1 cellular context compared by ENCODE assay signal in genomic region chr16:16083421-16084156, GRCh38.
TF ChIP-seq lines count a peak whose summit lies in the region.

No MANE protein-coding gene starts in this region.

TF ChIP-seq in HepG2, 621 proteins besides CTCF, POLR2A, EP300 and RAD21 (continued from another document and continues in another):
- no peak for TF ChIP-seq MLX (CRISPR knock-in tag; IDR thresholded peaks at IDR 0.05)
- no peak for TF ChIP-seq PBX2 (CRISPR knock-in tag; IDR thresholded peaks at IDR 0.05)
- TF ChIP-seq ZSCAN22 (CRISPR knock-in tag; IDR thresholded peaks at IDR 0.05), result no peak
- TF ChIP-seq XBP1 (CRISPR knock-in tag; IDR thresholded peaks at IDR 0.05), result no peak
- TF ChIP-seq PATZ1 (CRISPR knock-in tag; IDR thresholded peaks at IDR 0.05), result no peak
- TF ChIP-seq TBL1XR1 (IDR thresholded peaks at IDR 0.05; ENCODE audit: borderline replicate concordance, low read length, partially characterized antibody), result no peak
- TF ChIP-seq ATF4 (CRISPR knock-in tag; IDR thresholded peaks at IDR 0.05), result no peak
- TF ChIP-seq KAT8 (CRISPR knock-in tag; IDR thresholded peaks at IDR 0.05), result peak; percentile 72
- no peak for TF ChIP-seq SPEN (CRISPR knock-in tag; IDR thresholded peaks at IDR 0.05; ENCODE audit: low read depth)
- TF ChIP-seq FOSL2 (CRISPR knock-in tag; IDR thresholded peaks at IDR 0.05), result peak; percentile 48; the same call in 1 of the 2 replicates
- TF ChIP-seq SMYD3 (CRISPR knock-in tag; IDR thresholded peaks at IDR 0.05), result no peak
- no peak for TF ChIP-seq MBNL3 (CRISPR knock-in tag; conservative IDR thresholded peaks at IDR 0.05)
- peak; percentile 89; the same call in 1 of the 2 replicates for TF ChIP-seq ZNF280B (CRISPR knock-in tag; IDR thresholded peaks at IDR 0.05; ENCODE audit: borderline replicate concordance)
- TF ChIP-seq ZBTB34 (CRISPR knock-in tag; IDR thresholded peaks at IDR 0.05), result no peak
- TF ChIP-seq ZNF800 (CRISPR knock-in tag; IDR thresholded peaks at IDR 0.05), result no peak
- TF ChIP-seq KLF13 (CRISPR knock-in tag; IDR thresholded peaks at IDR 0.05), result no peak
- TF ChIP-seq FIP1L1 (IDR thresholded peaks at IDR 0.05; ENCODE audit: borderline replicate concordance, insufficient read depth, low read depth, low read length), result no peak
- no peak for TF ChIP-seq ZBTB37 (CRISPR knock-in tag; IDR thresholded peaks at IDR 0.05)
- TF ChIP-seq GPN1 (CRISPR knock-in tag; IDR thresholded peaks at IDR 0.05; ENCODE audit: borderline replicate concordance), result no peak; the same call in 1 of the 2 replicates
- TF ChIP-seq LRRFIP1 (CRISPR knock-in tag; conservative IDR thresholded peaks at IDR 0.05), result no peak
- TF ChIP-seq GABPB1 (CRISPR knock-in tag; IDR thresholded peaks at IDR 0.05), result 0 out of 2 replicates have a peak, but pooled peaks have one; percentile 12
- no peak for TF ChIP-seq ZNF503 (CRISPR knock-in tag; IDR thresholded peaks at IDR 0.05)
- TF ChIP-seq PRPF4 (IDR thresholded peaks at IDR 0.05; ENCODE audit: low read depth, low read length, poor library complexity, severe bottlenecking), result no peak
- TF ChIP-seq ZNF207 (IDR thresholded peaks at IDR 0.05; ENCODE audit: borderline replicate concordance), result no peak
- no peak for TF ChIP-seq ZBTB42 (CRISPR knock-in tag; IDR thresholded peaks at IDR 0.05)
- no peak for TF ChIP-seq JUND (CRISPR knock-in tag; IDR thresholded peaks at IDR 0.05)
- TF ChIP-seq MXD3 (CRISPR knock-in tag; IDR thresholded peaks at IDR 0.05), result no peak
- peak; percentile 100 for TF ChIP-seq ZNF331 (CRISPR knock-in tag; IDR thresholded peaks at IDR 0.05)
- TF ChIP-seq HNF1A (IDR thresholded peaks at IDR 0.05; ENCODE audit: low read depth), result no peak
- TF ChIP-seq HNF1A (CRISPR knock-in tag; IDR thresholded peaks at IDR 0.05; ENCODE audit: borderline replicate concordance), result no peak
